In genomic region chr6:2978923-2979322, GRCh38 we compare ENCODE assay signal across 26 cellular contexts.
"Had no signal": no experiment of that assay in that cellular context is flagged by ENCODE, and none has a peak within 500 bp of the region (broad histone marks: within the 10 kb centered on the region; RNA-seq: fewer than 3 reads in every experiment).

No MANE protein-coding gene starts in this region.

- H3K36me3 ChIP-seq: breast epithelium, left ventricle myocardium inferior, ovary, prostate gland, suprapubic skin, tibial artery had no signal

- H3K4me1 Mint-ChIP-seq: activated T-helper 17 cell treated with anti-CD3 and anti-CD28 coated beads, Interleukin-2, amount 50 U/mL, for 72 hours; naive B cell; stimulated activated memory B cell treated with anti-CD40 and anti-IgM and Interleukin-4, amounts not matched to agents 10 μg/mL and 1 μg/mL and 100 μg/mL, for 72 hours had no signal

- H3K27me3 ChIP-seq: breast epithelium, ovary, suprapubic skin, tibial artery had no signal

- H3K9me3 Mint-ChIP-seq: activated CD4-positive, alpha-beta memory T cell treated with anti-CD3 and anti-CD28 coated beads for 36 hours; activated CD4-positive, alpha-beta T cell treated with anti-CD3 and anti-CD28 coated beads, Interleukin-2, amount 10 ng/mL, durations not matched to agents 24 days and 14 days; activated T-cell treated with anti-CD3 and anti-CD28 coated beads, Interleukin-2, amount 50 U/mL, for 4 hours; activated T-helper 17 cell treated with anti-CD3 and anti-CD28 coated beads, Interleukin-2, amount 50 U/mL, for 72 hours; dendritic cell treated with granulocyte-macrophage colony-stimulating factor and Interleukin-4, amounts not matched to agents 40 ng/mL and 50 ng/mL, for 4 days; naive B cell; stimulated activated memory B cell treated with anti-CD40 and anti-IgM and Interleukin-4, amounts not matched to agents 10 μg/mL and 1 μg/mL and 100 μg/mL, for 72 hours had no signal

- H3K4me3 Mint-ChIP-seq: activated CD4-positive, alpha-beta memory T cell treated with anti-CD3 and anti-CD28 coated beads for 36 hours; activated CD4-positive, alpha-beta T cell treated with anti-CD3 and anti-CD28 coated beads, Interleukin-2, amount 10 ng/mL, durations not matched to agents 24 days and 14 days; activated T-cell treated with anti-CD3 and anti-CD28 coated beads, Interleukin-2, amount 50 U/mL, for 4 hours; activated T-helper 17 cell treated with anti-CD3 and anti-CD28 coated beads, Interleukin-2, amount 50 U/mL, for 72 hours; dendritic cell treated with granulocyte-macrophage colony-stimulating factor and Interleukin-4, amounts not matched to agents 40 ng/mL and 50 ng/mL, for 4 days; naive B cell; stimulated activated memory B cell treated with anti-CD40 and anti-IgM and Interleukin-4, amounts not matched to agents 10 μg/mL and 1 μg/mL and 100 μg/mL, for 72 hours had no signal

- H3K36me3 Mint-ChIP-seq: activated CD4-positive, alpha-beta memory T cell treated with anti-CD3 and anti-CD28 coated beads for 36 hours; naive B cell; stimulated activated memory B cell treated with anti-CD40 and anti-IgM and Interleukin-4, amounts not matched to agents 10 μg/mL and 1 μg/mL and 100 μg/mL, for 72 hours had no signal

- ATAC-seq: activated T-cell treated with anti-CD3 and anti-CD28 coated beads, Interleukin-2, amount 50 U/mL, for 4 hours; activated T-helper 17 cell treated with anti-CD3 and anti-CD28 coated beads, Interleukin-2, amount 50 U/mL, for 72 hours; sciatic nerve; stimulated activated memory B cell treated with anti-CD40 and anti-IgM and Interleukin-4, amounts not matched to agents 10 μg/mL and 1 μg/mL and 100 μg/mL, for 72 hours had no signal

- H3K27me3 Mint-ChIP-seq: dendritic cell treated with granulocyte-macrophage colony-stimulating factor and Interleukin-4, amounts not matched to agents 40 ng/mL and 50 ng/mL, for 4 days had no signal

- H3K4me3 ChIP-seq: breast epithelium, left ventricle myocardium inferior, lung, ovary, prostate gland, suprapubic skin, tibial artery had no signal

- H3K4me1 ChIP-seq: breast epithelium, prostate gland had no signal

- H3K27ac ChIP-seq: breast epithelium, left ventricle myocardium inferior, prostate gland, suprapubic skin, tibial artery had no signal

- DNase-seq: activated CD4-positive, alpha-beta memory T cell treated with anti-CD3 and anti-CD28 coated beads for 36 hours; activated CD4-positive, alpha-beta T cell treated with anti-CD3 and anti-CD28 coated beads, Interleukin-2, amount 10 ng/mL, durations not matched to agents 24 days and 14 days; activated CD4-positive, CD25-positive, alpha-beta regulatory T cell treated with anti-CD3 and anti-CD28 coated beads, Interleukin-2, amount 50 U/mL, for 72 hours; activated gamma-delta T cell treated with Interleukin-2 at 50 U/mL for 16 hours; activated naive CD4-positive, alpha-beta T cell treated with anti-CD3 and anti-CD28 coated beads, Interleukin-2, amount 50 U/mL, for 16 hours; activated T-cell treated with anti-CD3 and anti-CD28 coated beads, Interleukin-2, amount 50 U/mL, for 4 hours; amygdala; central memory CD4-positive, alpha-beta T cell; glutamatergic neuron; islet precursor cell; left ventricle myocardium inferior; naive B cell; ovary; retina; small intestine; stimulated activated CD4-positive, alpha-beta T cell treated with anti-CD3 and anti-CD28 coated beads, Interleukin-1b, Interleukin-23, amount 100 ng/mL, for 48 hours; stimulated activated CD4-positive, alpha-beta T cell treated with anti-CD3 and anti-CD28 coated beads, Interleukin-4, amount 100 ng/mL, for 4 hours; tibial artery had no signal

- H3K9me3 ChIP-seq: breast epithelium, left ventricle myocardium inferior, ovary, prostate gland, suprapubic skin, tibial artery had no signal

- H3K27ac Mint-ChIP-seq: activated CD4-positive, alpha-beta T cell treated with anti-CD3 and anti-CD28 coated beads, Interleukin-2, amount 10 ng/mL, durations not matched to agents 24 days and 14 days; activated T-helper 17 cell treated with anti-CD3 and anti-CD28 coated beads, Interleukin-2, amount 50 U/mL, for 72 hours; naive B cell; stimulated activated memory B cell treated with anti-CD40 and anti-IgM and Interleukin-4, amounts not matched to agents 10 μg/mL and 1 μg/mL and 100 μg/mL, for 72 hours had no signal
